Comparison of ENCODE assay signal across 36 cellular contexts in the genomic region with DNA sequence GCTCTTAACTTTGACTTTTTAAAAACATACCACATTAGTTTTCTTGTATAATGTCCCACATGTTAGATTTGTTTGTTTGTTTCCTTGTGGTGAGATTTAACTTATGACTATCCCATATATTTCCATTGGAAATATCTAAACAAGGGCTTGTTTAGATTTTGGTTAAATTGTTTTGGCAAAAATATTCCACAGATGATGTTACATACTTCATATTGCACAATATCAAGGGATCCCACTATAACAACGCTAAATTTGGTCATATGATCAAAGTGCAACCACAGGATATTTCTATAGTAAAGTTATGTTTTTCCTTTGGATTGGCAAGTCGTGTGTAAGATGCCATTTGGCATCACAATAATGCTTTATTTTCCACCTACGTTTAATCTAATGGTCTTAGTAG.
"Had no signal": no experiment of that assay in that cellular context is flagged by ENCODE, and none has a peak within 500 bp of the region (broad histone marks: within the 10 kb centered on the region; RNA-seq: fewer than 3 reads in every experiment).

No MANE protein-coding gene starts in this region.

- H3K4me1 Mint-ChIP-seq: activated CD4-positive, alpha-beta T cell treated with anti-CD3 and anti-CD28 coated beads for 36 hours; activated naive CD4-positive, alpha-beta T cell treated with anti-CD3 and anti-CD28 coated beads, Interleukin-2, amount 10 ng/mL, durations not matched to agents 7 days and 5 days; activated naive CD8-positive, alpha-beta T cell treated with anti-CD3 and anti-CD28 coated beads, Interleukin-2, amount 10 ng/mL, durations not matched to agents 7 days and 5 days; central memory CD8-positive, alpha-beta T cell; mesothelial cell of epicardium; naive B cell; stimulated activated memory B cell treated with anti-CD40 and anti-IgM and Interleukin-4, amounts not matched to agents 10 μg/mL and 1 μg/mL and 100 μg/mL, for 72 hours; stimulated activated naive CD8-positive, alpha-beta T cell treated with anti-CD3 and anti-CD28 coated beads, Interleukin-15, amount 100 ng/mL, for 72 hours had no signal

- H3K4me1 ChIP-seq: esophagus squamous epithelium, uterus had no signal

- FAIRE-seq: bronchial epithelial cell, colon, endometrium, kidney, small intestine had no signal

- H3K36me3 ChIP-seq: esophagus squamous epithelium, neutrophil, uterus had no signal

- H3K9me3 ChIP-seq: esophagus squamous epithelium, neutrophil, uterus had no signal

- ATAC-seq: activated CD4-positive, alpha-beta T cell treated with anti-CD3 and anti-CD28 coated beads for 36 hours; left colon; sciatic nerve; stimulated activated memory B cell treated with anti-CD40 and anti-IgM and Interleukin-4, amounts not matched to agents 10 μg/mL and 1 μg/mL and 100 μg/mL, for 72 hours; stimulated activated naive CD8-positive, alpha-beta T cell treated with anti-CD3 and anti-CD28 coated beads, Interleukin-15, amount 100 ng/mL, for 72 hours had no signal

- H3K36me3 Mint-ChIP-seq: activated naive CD4-positive, alpha-beta T cell treated with anti-CD3 and anti-CD28 coated beads, Interleukin-2, amount 10 ng/mL, durations not matched to agents 7 days and 5 days; activated naive CD8-positive, alpha-beta T cell treated with anti-CD3 and anti-CD28 coated beads, Interleukin-2, amount 10 ng/mL, durations not matched to agents 7 days and 5 days; naive B cell; stimulated activated memory B cell treated with anti-CD40 and anti-IgM and Interleukin-4, amounts not matched to agents 10 μg/mL and 1 μg/mL and 100 μg/mL, for 72 hours; type B pancreatic cell had no signal

- DNase-seq: activated CD4-positive, alpha-beta T cell treated with anti-CD3 and anti-CD28 coated beads for 36 hours; activated CD4-positive, CD25-positive, alpha-beta regulatory T cell; activated gamma-delta T cell; activated naive CD4-positive, alpha-beta T cell treated with anti-CD3 and anti-CD28 coated beads, Interleukin-2, amount 10 ng/mL, durations not matched to agents 7 days and 5 days; activated naive CD8-positive, alpha-beta T cell treated with anti-CD3 and anti-CD28 coated beads, Interleukin-2, amount 10 ng/mL, durations not matched to agents 7 days and 5 days; activated T-cell treated with anti-CD3 and anti-CD28 coated beads, Interleukin-2, amount 50 U/mL, for 1 hour; amygdala; effector CD8-positive, alpha-beta T cell; esophagus squamous epithelium; head of caudate nucleus; hippocampal formation; kidney; left colon; mammary epithelial cell; naive B cell; nephron progenitor cell; small intestine; stimulated activated CD4-positive, alpha-beta T cell treated with anti-CD3 and anti-CD28 coated beads, Interleukin-1b, Interleukin-23, amount 100 ng/mL, for 48 hours; stimulated activated CD4-positive, alpha-beta T cell treated with anti-CD3 and anti-CD28 coated beads, Interleukin-4, amount 100 ng/mL, for 4 hours; stimulated activated CD8-positive, alpha-beta memory T cell treated with anti-CD3 and anti-CD28 coated beads, Interleukin-4, amount 100 ng/mL, for 48 hours; stimulated activated naive CD8-positive, alpha-beta T cell treated with anti-CD3 and anti-CD28 coated beads, Interleukin-15, amount 100 ng/mL, for 72 hours; substantia nigra; T-helper 1 cell; uterus had no signal

- H3K27me3 ChIP-seq: esophagus squamous epithelium, neutrophil, uterus had no signal

- H3K27ac Mint-ChIP-seq: activated CD4-positive, alpha-beta T cell treated with anti-CD3 and anti-CD28 coated beads for 36 hours; activated naive CD4-positive, alpha-beta T cell treated with anti-CD3 and anti-CD28 coated beads, Interleukin-2, amount 10 ng/mL, durations not matched to agents 7 days and 5 days; activated naive CD8-positive, alpha-beta T cell treated with anti-CD3 and anti-CD28 coated beads, Interleukin-2, amount 10 ng/mL, durations not matched to agents 7 days and 5 days; mesothelial cell of epicardium; naive B cell; nephron progenitor cell; progenitor cell of endocrine pancreas; stimulated activated memory B cell treated with anti-CD40 and anti-IgM and Interleukin-4, amounts not matched to agents 10 μg/mL and 1 μg/mL and 100 μg/mL, for 72 hours; stimulated activated naive CD8-positive, alpha-beta T cell treated with anti-CD3 and anti-CD28 coated beads, Interleukin-15, amount 100 ng/mL, for 72 hours; T-helper 2 cell treated with Interferon-gamma antibody and Interleukin-4, amounts not matched to agents 5 μg/mL and 100 μg/mL, for 36 hours; type B pancreatic cell had no signal

- H3K4me3 Mint-ChIP-seq: activated CD4-positive, alpha-beta T cell treated with anti-CD3 and anti-CD28 coated beads for 36 hours; activated naive CD4-positive, alpha-beta T cell treated with anti-CD3 and anti-CD28 coated beads, Interleukin-2, amount 10 ng/mL, durations not matched to agents 7 days and 5 days; activated naive CD8-positive, alpha-beta T cell treated with anti-CD3 and anti-CD28 coated beads, Interleukin-2, amount 10 ng/mL, durations not matched to agents 7 days and 5 days; central memory CD8-positive, alpha-beta T cell; mesothelial cell of epicardium; naive B cell; nephron progenitor cell; stimulated activated memory B cell treated with anti-CD40 and anti-IgM and Interleukin-4, amounts not matched to agents 10 μg/mL and 1 μg/mL and 100 μg/mL, for 72 hours; stimulated activated naive CD8-positive, alpha-beta T cell treated with anti-CD3 and anti-CD28 coated beads, Interleukin-15, amount 100 ng/mL, for 72 hours; T-helper 2 cell treated with Interferon-gamma antibody and Interleukin-4, amounts not matched to agents 5 μg/mL and 100 μg/mL, for 36 hours; type B pancreatic cell had no signal

- H3K27me3 Mint-ChIP-seq: activated CD4-positive, alpha-beta T cell treated with anti-CD3 and anti-CD28 coated beads for 36 hours; activated naive CD4-positive, alpha-beta T cell treated with anti-CD3 and anti-CD28 coated beads, Interleukin-2, amount 10 ng/mL, durations not matched to agents 7 days and 5 days; activated naive CD8-positive, alpha-beta T cell treated with anti-CD3 and anti-CD28 coated beads, Interleukin-2, amount 10 ng/mL, durations not matched to agents 7 days and 5 days; central memory CD8-positive, alpha-beta T cell; naive B cell; progenitor cell of endocrine pancreas; stimulated activated memory B cell treated with anti-CD40 and anti-IgM and Interleukin-4, amounts not matched to agents 10 μg/mL and 1 μg/mL and 100 μg/mL, for 72 hours; stimulated activated naive CD8-positive, alpha-beta T cell treated with anti-CD3 and anti-CD28 coated beads, Interleukin-15, amount 100 ng/mL, for 72 hours; type B pancreatic cell had no signal

- H3K27ac ChIP-seq: epithelial cell of prostate, esophagus squamous epithelium, neutrophil, uterus had no signal

- H3K4me3 ChIP-seq: esophagus squamous epithelium, uterus had no signal
